12 cellular contexts compared by ENCODE assay signal in genomic region chr2:28407976-28408690, GRCh38. TPM values are rescaled to one million over a fixed set of nuclear protein-coding genes. Genes with fewer than 3 reads are reported as not detected.
DNase-seq lines count a peak whose midpoint lies in the region; ATAC-seq and TF ChIP-seq lines count a peak whose summit lies in the region.
"Had no signal": no experiment of that assay in that cellular context is flagged by ENCODE, and none has a peak within 500 bp of the region (broad histone marks: within the 10 kb centered on the region; RNA-seq: fewer than 3 reads in every experiment).

No MANE protein-coding gene starts in this region.

- peak overlapping the region; percentile 96 to 100 for H3K27ac Mint-ChIP-seq in natural killer cell

- peak overlapping the region; percentile 84 for H3K4me3 Mint-ChIP-seq in natural killer cell

- no peaks in the 10 kb centered on the region for H3K4me1 ChIP-seq in HEK293 (ENCODE audit: control insufficient read depth, insufficient read depth, low read length)

- DNase-seq in ACHN: peak; percentile 9
- no peak for DNase-seq in brain microvascular endothelial cell
- DNase-seq in natural killer cell: no peak
- no peak for DNase-seq in SHP77 (lab: John Stamatoyannopoulos, UW)
- DNase-seq in NCI-H1092 (lab: John Stamatoyannopoulos, UW): no peak
- DNase-seq: KG1, NCI-H2227 treated with DMSO at 0.1 percent for 48 hours, SK-N-SH had no signal

- H3K27ac ChIP-seq in HEK293 (ENCODE audit: extremely low read depth, low read depth, low read length): no peak overlapping the region
- peak overlapping the region; percentile 93 for H3K27ac ChIP-seq in brain microvascular endothelial cell

- no peak overlapping the region for H3K4me3 ChIP-seq in HEK293 (ENCODE audit: low read depth, low read length)
- no peak overlapping the region for H3K4me3 ChIP-seq in brain microvascular endothelial cell (ENCODE audit: low read depth, low read length)
- H3K4me3 ChIP-seq: dorsolateral prefrontal cortex had no signal

- CTCF ChIA-PET in HEK293 (lab: Yijun Ruan, JAX): interaction anchor here (0.6 to 0.8 kb wide), 4 partner anchors 11 to 751 kb away, joined by 3 to 4 read pairs (median 3); no protein-coding TSS in a partner anchor

- H3K9me3 ChIP-seq in HEK293 (ENCODE audit: control insufficient read depth, insufficient read depth, low read depth, low read length): no peaks in the 10 kb centered on the region
- H3K9me3 ChIP-seq: SK-N-SH had no signal

- H3K36me3 Mint-ChIP-seq in natural killer cell: peaks cover 8% of the 10 kb centered on the region

- ATAC-seq in natural killer cell (no peak), GM18909 (IDR thresholded peaks at IDR 0.05; ENCODE audit: poor library complexity, unreplicated experiment) (no peak), HG03175 (IDR thresholded peaks at IDR 0.05; ENCODE audit: unreplicated experiment) (no peak)

- no peaks in the 10 kb centered on the region for H3K27me3 ChIP-seq in brain microvascular endothelial cell (replicated peaks)
- H3K27me3 ChIP-seq: dorsolateral prefrontal cortex had no signal

- POLR2A ChIA-PET in HEK293 (lab: Yijun Ruan, JAX): interaction anchor here (0.6 kb wide), 1 partner anchor 97 kb away, joined by 9 read pairs; no protein-coding TSS in a partner anchor

- H3K27me3 Mint-ChIP-seq in natural killer cell (ENCODE audit: low read depth in 2 of 2): no peaks in the 10 kb centered on the region

- in situ Hi-C loops in ACHN (cut with HindIII; ENCODE audit: low pct_ligation_motif_present, low pct_unique_long_range_greater_than_20kb, low sequenced_read_pairs): no loop called here
- in situ Hi-C loops in brain microvascular endothelial cell (cut with HindIII; ENCODE audit: low pct_ligation_motif_present, low sequenced_read_pairs): loop anchor here (25.0 kb wide), 1 partner anchor 646 kb away; the partner anchor contains the start of gene MRPL33

- TF ChIP-seq CTCF in HEK293 (tag by site-specific recombination; IDR thresholded peaks at IDR 0.05): no peak
- TF ChIP-seq CTCF in brain microvascular endothelial cell (IDR thresholded peaks at IDR 0.05; ENCODE audit: low read depth, low read length, missing control alignments): no peak
- no peak for TF ChIP-seq CTCF in natural killer cell (IDR thresholded peaks at IDR 0.05)

- peaks cover 9 to 90% of the 10 kb centered on the region in 2 experiments; a peak in 2 of 3 replicates for H3K36me3 ChIP-seq in HEK293 (ENCODE audit: control insufficient read depth in 2 of 2, insufficient read depth in 1 of 2, low read length in 2 of 2)
- H3K36me3 ChIP-seq in brain microvascular endothelial cell (replicated peaks): peaks cover 94% of the 10 kb centered on the region

- intact Hi-C loops in natural killer cell (cut with micrococcal nuclease): loop anchor here (5.0 to 10.0 kb wide), 4 partner anchors 139 to 607 kb away; partner anchors contain the start of genes BABAM2, PPP1CB and RBKS

- H3K4me1 Mint-ChIP-seq in natural killer cell: peaks cover 77 to 80% of the 10 kb centered on the region in 2 donors

- no peaks in the 10 kb centered on the region for H3K9me3 Mint-ChIP-seq in natural killer cell

TF ChIP-seq in HEK293, 187 proteins besides CTCF, POLR2A, EP300 and RAD21:
- TF ChIP-seq ZNF426 (tag by site-specific recombination; IDR thresholded peaks at IDR 0.05): no peak
- TF ChIP-seq SCRT2 (tag by site-specific recombination; IDR thresholded peaks at IDR 0.05): peak; percentile 16; the same call in 1 of the 2 replicates
TF ChIP-seq in HEK293: peak in this region for 1.

RNA-seq across cellular contexts. Expression of gene FOSL2, which starts 15.5 kb away (rescaled TPM):
- total RNA-seq in natural killer cell: 100 to 1,000 TPM; 414 to 531 (median 455) TPM
